Comparison of ENCODE assay signal across 12 cellular contexts in the genomic region with DNA sequence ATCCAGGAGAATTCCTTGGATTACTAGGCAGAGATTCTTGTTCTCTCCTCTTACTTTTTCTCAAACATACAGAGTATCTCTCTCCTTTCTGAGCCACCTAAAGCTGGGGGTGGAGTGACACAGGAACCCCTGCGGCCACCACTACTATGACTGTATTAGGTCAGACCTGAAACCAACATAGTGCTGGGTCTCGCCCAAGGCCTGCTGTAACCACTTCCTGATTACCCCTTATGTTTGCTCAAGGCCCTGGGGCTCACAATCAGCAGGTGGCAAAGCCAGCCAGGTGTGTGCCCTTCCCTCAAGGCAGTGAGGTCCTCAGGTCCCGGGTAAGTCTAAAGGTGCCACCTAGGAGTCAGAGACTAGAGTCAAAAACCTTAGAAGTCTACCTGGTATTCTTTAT.
DNase-seq lines count a peak whose midpoint lies in the region; ATAC-seq, FAIRE-seq and TF ChIP-seq lines count a peak whose summit lies in the region.
"Had no signal": no experiment of that assay in that cellular context is flagged by ENCODE, and none has a peak within 500 bp of the region (broad histone marks: within the 10 kb centered on the region; RNA-seq: fewer than 3 reads in every experiment).

No MANE protein-coding gene starts in this region.

- H3K27me3 Mint-ChIP-seq in stimulated activated naive B cell treated with anti-CD40 and anti-IgM and Interleukin-4, amounts not matched to agents 10 μg/mL and 1 μg/mL and 100 μg/mL, for 72 hours = peaks cover 0 to 16% of the 10 kb centered on the region in 2 donors
- peaks cover 4% of the 10 kb centered on the region for H3K27me3 Mint-ChIP-seq in activated CD8-positive, alpha-beta T cell treated with anti-CD3 and anti-CD28 coated beads for 36 hours
- no peaks in the 10 kb centered on the region; the same call in 1 of the 2 replicates for H3K27me3 Mint-ChIP-seq in HFFc6 (ENCODE audit: insufficient read depth)
- H3K27me3 Mint-ChIP-seq: brain had no signal

- TF ChIP-seq CTCF in activated CD8-positive, alpha-beta T cell treated with anti-CD3 and anti-CD28 coated beads for 36 hours (IDR thresholded peaks at IDR 0.05) = no peak
- TF ChIP-seq CTCF in HFFc6 (IDR thresholded peaks at IDR 0.05) = no peak

- no peak overlapping the region for H3K27ac Mint-ChIP-seq in stimulated activated naive B cell treated with anti-CD40 and anti-IgM and Interleukin-4, amounts not matched to agents 10 μg/mL and 1 μg/mL and 100 μg/mL, for 72 hours
- no peak overlapping the region for H3K27ac Mint-ChIP-seq in activated CD8-positive, alpha-beta T cell treated with anti-CD3 and anti-CD28 coated beads for 36 hours
- no peak overlapping the region for H3K27ac Mint-ChIP-seq in HFFc6
- H3K27ac Mint-ChIP-seq: brain had no signal

- peaks cover 19 to 24% of the 10 kb centered on the region in 2 donors for H3K9me3 Mint-ChIP-seq in stimulated activated naive B cell treated with anti-CD40 and anti-IgM and Interleukin-4, amounts not matched to agents 10 μg/mL and 1 μg/mL and 100 μg/mL, for 72 hours
- H3K9me3 Mint-ChIP-seq in activated CD8-positive, alpha-beta T cell treated with anti-CD3 and anti-CD28 coated beads for 36 hours = peaks cover 12% of the 10 kb centered on the region
- H3K9me3 Mint-ChIP-seq in HFFc6 = peaks cover 24% of the 10 kb centered on the region

- POLR2A ChIA-PET in activated CD8-positive, alpha-beta T cell treated with anti-CD3 and anti-CD28 coated beads for 36 hours (lab: Charles Lee) = no interaction called here

- intact Hi-C loops in activated CD8-positive, alpha-beta T cell treated with anti-CD3 and anti-CD28 coated beads for 36 hours (cut with micrococcal nuclease) = no loop called here

- DNase-seq in GM19239 (ENCODE audit: insufficient read length, low spot score) (no peak), globus pallidus (ENCODE audit: low spot score) (no peak), HFFc6 (no peak)
- peak; percentile 31 for DNase-seq in stimulated activated naive B cell treated with anti-CD40 and anti-IgM and Interleukin-4, amounts not matched to agents 10 μg/mL and 1 μg/mL and 100 μg/mL, for 72 hours
- no peak for DNase-seq in activated CD8-positive, alpha-beta T cell treated with anti-CD3 and anti-CD28 coated beads for 36 hours
- DNase-seq: EL, left ventricle myocardium superior, NCI-H345, T-helper 1 cell had no signal

- peaks cover 21 to 46% of the 10 kb centered on the region in 2 donors for H3K4me1 Mint-ChIP-seq in stimulated activated naive B cell treated with anti-CD40 and anti-IgM and Interleukin-4, amounts not matched to agents 10 μg/mL and 1 μg/mL and 100 μg/mL, for 72 hours
- H3K4me1 Mint-ChIP-seq in activated CD8-positive, alpha-beta T cell treated with anti-CD3 and anti-CD28 coated beads for 36 hours (ENCODE audit: low read depth) = no peaks in the 10 kb centered on the region
- H3K4me1 Mint-ChIP-seq in HFFc6 (ENCODE audit: low read depth) = no peaks in the 10 kb centered on the region
- H3K4me1 Mint-ChIP-seq: brain had no signal

- peak; percentile 21 for FAIRE-seq in GM19239 (lab: Jason Lieb, UNC)

- no peak overlapping the region for H3K4me3 Mint-ChIP-seq in stimulated activated naive B cell treated with anti-CD40 and anti-IgM and Interleukin-4, amounts not matched to agents 10 μg/mL and 1 μg/mL and 100 μg/mL, for 72 hours
- H3K4me3 Mint-ChIP-seq in activated CD8-positive, alpha-beta T cell treated with anti-CD3 and anti-CD28 coated beads for 36 hours = no peak overlapping the region
- H3K4me3 Mint-ChIP-seq in HFFc6 = no peak overlapping the region
- H3K4me3 Mint-ChIP-seq: brain had no signal

- CTCF ChIA-PET in activated CD8-positive, alpha-beta T cell treated with anti-CD3 and anti-CD28 coated beads for 36 hours (lab: Charles Lee) = no interaction called here

- ATAC-seq in HG02678 (IDR thresholded peaks at IDR 0.05; ENCODE audit: unreplicated experiment) (peak; percentile 96), HG03521 (IDR thresholded peaks at IDR 0.05; ENCODE audit: unreplicated experiment) (peak; percentile 83)
- peak; percentile 89 for ATAC-seq in stimulated activated naive B cell treated with anti-CD40 and anti-IgM and Interleukin-4, amounts not matched to agents 10 μg/mL and 1 μg/mL and 100 μg/mL, for 72 hours (replicated peaks)
- ATAC-seq in activated CD8-positive, alpha-beta T cell treated with anti-CD3 and anti-CD28 coated beads for 36 hours = no peak
- ATAC-seq: left ventricle myocardium superior had no signal

- H3K36me3 Mint-ChIP-seq in stimulated activated naive B cell treated with anti-CD40 and anti-IgM and Interleukin-4, amounts not matched to agents 10 μg/mL and 1 μg/mL and 100 μg/mL, for 72 hours = peaks cover 9 to 16% of the 10 kb centered on the region in 2 donors
- no peaks in the 10 kb centered on the region for H3K36me3 Mint-ChIP-seq in activated CD8-positive, alpha-beta T cell treated with anti-CD3 and anti-CD28 coated beads for 36 hours (ENCODE audit: low read depth)
- no peaks in the 10 kb centered on the region for H3K36me3 Mint-ChIP-seq in HFFc6 (ENCODE audit: low read depth)
- H3K36me3 Mint-ChIP-seq: brain had no signal
